In the genomic region with DNA sequence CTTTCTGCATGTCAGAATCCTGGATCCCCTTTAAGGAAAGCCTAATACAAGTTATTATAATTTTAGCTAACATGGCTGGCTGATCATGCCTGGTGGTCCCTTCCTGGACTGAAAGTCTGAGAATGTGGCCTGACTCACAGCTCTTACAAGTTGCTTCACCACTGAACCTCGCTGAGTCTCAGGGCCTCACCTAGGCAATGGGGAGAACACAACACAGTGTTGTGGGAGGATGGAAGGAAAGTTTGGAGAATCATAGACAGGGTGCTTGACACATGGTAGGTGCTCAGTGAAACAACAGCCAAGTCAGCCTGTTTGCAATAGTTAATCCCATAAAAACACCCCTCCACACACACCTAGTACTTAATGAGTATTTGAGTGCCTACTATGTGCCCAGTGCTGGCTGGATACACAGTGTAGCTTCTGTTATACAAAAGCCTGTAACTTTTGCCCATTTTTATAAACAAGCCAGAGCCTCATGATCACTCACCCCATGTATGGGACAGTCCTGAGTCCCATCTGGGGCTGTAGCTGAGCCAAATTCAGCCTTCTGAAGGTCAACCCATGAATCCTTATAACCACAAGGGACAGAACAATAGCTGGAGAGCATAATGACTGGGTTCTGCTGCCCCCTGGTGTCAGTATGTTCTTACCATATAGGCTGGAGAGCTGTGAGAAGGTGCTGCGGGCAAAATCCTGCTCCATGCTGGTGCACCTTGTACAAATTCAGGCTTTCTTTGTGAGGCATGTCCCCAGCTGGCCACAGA, we compare ENCODE assay signal across 8 cellular contexts. TPM values are rescaled to one million over a fixed set of nuclear protein-coding genes. Genes with fewer than 3 reads are reported as not detected.
A peak's percentile ranks its signal among the peaks of the same experiment; 100 is the strongest.
DNase-seq lines count a peak whose midpoint lies in the region; ATAC-seq and TF ChIP-seq lines count a peak whose summit lies in the region.

No MANE protein-coding gene starts in this region.

- no CpG with 5 or more reads among the region's 2 CpGs for WGBS in neuronal stem cell (ENCODE audit: extremely low coverage in 2 of 2, insufficient read length in 2 of 2, insufficient replicate concordance in 1 of 2), 2 donors

- H3K79me1 ChIP-seq in neuronal stem cell (ENCODE audit: low read depth, low read length), result no peaks in the 10 kb centered on the region

- intact Hi-C loops in activated T-helper 2 cell treated with anti-CD3 and anti-CD28 coated beads, Interferon-gamma antibody, Interleukin-2, Interleukin-4, amounts not matched to agents 10 μg/mL and 5 μg/mL and 100 μg/mL, durations not matched to agents 14 hours and 24 hours and 36 hours (cut with micrococcal nuclease), result loop anchor here (1.0 to 2.0 kb wide), 5 partner anchors 55 to 585 kb away; partner anchors contain the start of gene FNIP1

- H4K20me1 ChIP-seq in DND-41 (ENCODE audit: insufficient read depth, low read length), result no peaks in the 10 kb centered on the region; the same call in none of the 2 replicates

- ATAC-seq in DND-41 (ENCODE audit: insufficient read depth, low read depth), result peak; percentile 87
- ATAC-seq in GM21619 (IDR thresholded peaks at IDR 0.05; ENCODE audit: unreplicated experiment), result peak; percentile 79

- no peak overlapping the region for H2BK120ac ChIP-seq in neuronal stem cell (ENCODE audit: low read depth, low read length)

- H2AFZ ChIP-seq in DND-41 (ENCODE audit: low read depth, low read length), result no peak overlapping the region
- no peak overlapping the region for H2AFZ ChIP-seq in neuronal stem cell (ENCODE audit: low read length)

- no peak overlapping the region for H3K23ac ChIP-seq in neuronal stem cell (ENCODE audit: low read depth, low read length, poor library complexity)

- H2BK5ac ChIP-seq in neuronal stem cell (ENCODE audit: low read length), result no peak overlapping the region

- no peak overlapping the region for H3K4ac ChIP-seq in neuronal stem cell (ENCODE audit: low read length)

- H3K27me3 ChIP-seq in DND-41 (ENCODE audit: insufficient read depth, low read length, poor library complexity) (no peaks in the 10 kb centered on the region), neuronal stem cell (ENCODE audit: control insufficient read depth in 3 of 3, insufficient read depth in 3 of 3, low read depth in 1 of 3, low read length in 3 of 3) (peaks cover 4 to 39% (median 33%) of the 10 kb centered on the region in 3 experiments)

- no peak overlapping the region for H2BK15ac ChIP-seq in neuronal stem cell (ENCODE audit: low read length)

- no peak overlapping the region for H4K91ac ChIP-seq in neuronal stem cell (ENCODE audit: low read depth, low read length, poor library complexity)

- peak; percentile 73 for DNase-seq in DND-41
- peak; percentile 78 to 88 for DNase-seq in Kasumi-1 (lab: John Stamatoyannopoulos, UW)
- peak; percentile 66 to 71 for DNase-seq in SHP77 (lab: John Stamatoyannopoulos, UW)
- DNase-seq in activated T-helper 2 cell treated with anti-CD3 and anti-CD28 coated beads, Interferon-gamma antibody, Interleukin-2, Interleukin-4, amounts not matched to agents 10 μg/mL and 5 μg/mL and 100 μg/mL, durations not matched to agents 14 hours and 24 hours and 36 hours (ENCODE audit: low spot score), result peak; percentile 64
- peak; percentile 78 for DNase-seq in fibroblast of the conjunctiva (ENCODE audit: low read depth)
- peak; percentile 70 for DNase-seq in neuronal stem cell (ENCODE audit: low spot score)

- H3K9me3 ChIP-seq in DND-41 (ENCODE audit: insufficient read depth, low read length, severe bottlenecking), result no peaks in the 10 kb centered on the region
- H3K9me3 ChIP-seq in neuronal stem cell (replicated peaks in 1 of 2; ENCODE audit: control insufficient read depth in 2 of 2, insufficient read depth in 1 of 2, low read depth in 1 of 2, low read length in 2 of 2), result no peaks in the 10 kb centered on the region

- no peak overlapping the region for H3K18ac ChIP-seq in neuronal stem cell (ENCODE audit: low read length)

- H3K36me3 ChIP-seq in DND-41 (ENCODE audit: insufficient read depth, low read length), result no peaks in the 10 kb centered on the region
- no peaks in the 10 kb centered on the region for H3K36me3 ChIP-seq in neuronal stem cell (replicated peaks in 1 of 2; ENCODE audit: control insufficient read depth in 2 of 2, insufficient read depth in 2 of 2, low read length in 2 of 2)

- H2BK12ac ChIP-seq in neuronal stem cell (ENCODE audit: low read length), result no peak overlapping the region

- H3K4me1 ChIP-seq in DND-41 (ENCODE audit: insufficient read depth, low read length) (no peaks in the 10 kb centered on the region), neuronal stem cell (ENCODE audit: control insufficient read depth in 2 of 2, insufficient read depth in 1 of 2, low read depth in 1 of 2, low read length in 2 of 2) (peaks cover 10 to 13% of the 10 kb centered on the region in 2 donors)

- H3K9me3 Mint-ChIP-seq in activated T-helper 2 cell treated with anti-CD3 and anti-CD28 coated beads, Interferon-gamma antibody, Interleukin-2, Interleukin-4, amounts not matched to agents 10 μg/mL and 5 μg/mL and 100 μg/mL, durations not matched to agents 14 hours and 24 hours and 36 hours, result no peaks in the 10 kb centered on the region

- H3K14ac ChIP-seq in neuronal stem cell (ENCODE audit: low read length), result no peak overlapping the region

- TF ChIP-seq CTCF in DND-41 (IDR thresholded peaks at IDR 0.05; ENCODE audit: borderline replicate concordance, extremely low read depth, low read length, poor library complexity, severe bottlenecking), result peak; percentile 79

- H2AK5ac ChIP-seq in neuronal stem cell (ENCODE audit: low read depth, low read length), result no peak overlapping the region

- no peaks in the 10 kb centered on the region for H3K79me2 ChIP-seq in DND-41 (ENCODE audit: insufficient read depth, low read length)

- peaks cover 3% of the 10 kb centered on the region for H3K36me3 Mint-ChIP-seq in activated T-helper 2 cell treated with anti-CD3 and anti-CD28 coated beads, Interferon-gamma antibody, Interleukin-2, Interleukin-4, amounts not matched to agents 10 μg/mL and 5 μg/mL and 100 μg/mL, durations not matched to agents 14 hours and 24 hours and 36 hours (ENCODE audit: low read depth)

- H3K27ac ChIP-seq in DND-41 (ENCODE audit: low read length) (no peak overlapping the region), neuronal stem cell (replicated peaks; ENCODE audit: low read length) (no peak overlapping the region), temporal lobe (ENCODE audit: low read depth, low read length) (peak overlapping the region; percentile 48)

- no peak overlapping the region for H3K4me3 Mint-ChIP-seq in activated T-helper 2 cell treated with anti-CD3 and anti-CD28 coated beads, Interferon-gamma antibody, Interleukin-2, Interleukin-4, amounts not matched to agents 10 μg/mL and 5 μg/mL and 100 μg/mL, durations not matched to agents 14 hours and 24 hours and 36 hours (ENCODE audit: low read depth)

- H3K4me2 ChIP-seq in DND-41 (ENCODE audit: insufficient read depth, low read length), result no peak overlapping the region
- no peak overlapping the region for H3K4me2 ChIP-seq in neuronal stem cell (ENCODE audit: insufficient read depth, low read length, poor library complexity, severe bottlenecking)

- no peak overlapping the region for H3K9ac ChIP-seq in DND-41 (ENCODE audit: low read depth, low read length)
- no peak overlapping the region for H3K9ac ChIP-seq in neuronal stem cell (ENCODE audit: low read depth, low read length, poor library complexity)

- H3K4me3 ChIP-seq in DND-41 (ENCODE audit: low read depth in 1 of 2, low read length in 2 of 2) (no peak overlapping the region), neuronal stem cell (ENCODE audit: low read length in 2 of 2) (no peak overlapping the region)

- H3K4me1 Mint-ChIP-seq in activated T-helper 2 cell treated with anti-CD3 and anti-CD28 coated beads, Interferon-gamma antibody, Interleukin-2, Interleukin-4, amounts not matched to agents 10 μg/mL and 5 μg/mL and 100 μg/mL, durations not matched to agents 14 hours and 24 hours and 36 hours (ENCODE audit: low read depth), result peaks cover 34% of the 10 kb centered on the region

- H3K27me3 Mint-ChIP-seq in activated T-helper 2 cell treated with anti-CD3 and anti-CD28 coated beads, Interferon-gamma antibody, Interleukin-2, Interleukin-4, amounts not matched to agents 10 μg/mL and 5 μg/mL and 100 μg/mL, durations not matched to agents 14 hours and 24 hours and 36 hours (ENCODE audit: low read depth), result peaks cover 31% of the 10 kb centered on the region

- H4K8ac ChIP-seq in neuronal stem cell (ENCODE audit: low read depth, low read length), result no peak overlapping the region

- no peak overlapping the region for H3K27ac Mint-ChIP-seq in activated T-helper 2 cell treated with anti-CD3 and anti-CD28 coated beads, Interferon-gamma antibody, Interleukin-2, Interleukin-4, amounts not matched to agents 10 μg/mL and 5 μg/mL and 100 μg/mL, durations not matched to agents 14 hours and 24 hours and 36 hours

RNA-seq across cellular contexts. Expression of gene ACSL6, which starts 3.9 kb away (rescaled TPM):
- 27.7 and 34.0 TPM in 2 replicates for total RNA-seq in activated T-helper 2 cell treated with anti-CD3 and anti-CD28 coated beads, Interferon-gamma antibody, Interleukin-2, Interleukin-4, amounts not matched to agents 10 μg/mL and 5 μg/mL and 100 μg/mL, durations not matched to agents 14 hours and 24 hours and 36 hours
- polyA plus RNA-seq in neuronal stem cell (2013, experiment 1 of 2), result 0.04 TPM
- polyA plus RNA-seq in neuronal stem cell (2013, experiment 2 of 2), result 0.07 TPM
- total RNA-seq in temporal lobe, result 30.0 TPM

RNA-seq across cellular contexts. Expression of gene IL3, which starts 52.9 kb away (rescaled TPM):
- 140 and 142 TPM in 2 replicates for total RNA-seq in activated T-helper 2 cell treated with anti-CD3 and anti-CD28 coated beads, Interferon-gamma antibody, Interleukin-2, Interleukin-4, amounts not matched to agents 10 μg/mL and 5 μg/mL and 100 μg/mL, durations not matched to agents 14 hours and 24 hours and 36 hours
- not detected for polyA plus RNA-seq in neuronal stem cell (2013, experiment 1 of 2)
- not detected for polyA plus RNA-seq in neuronal stem cell (2013, experiment 2 of 2)
- not detected for total RNA-seq in temporal lobe

Comparison
In these comparisons a context has a peak if more than half of its experiments do, and no peak if none do; other contexts are left out.
1. RNA of gene IL3, which starts 52.9 kb away (total RNA-seq): 140 to 142 TPM in activated T-helper 2 cell treated with anti-CD3 and anti-CD28 coated beads, Interferon-gamma antibody, Interleukin-2, Interleukin-4, amounts not matched to agents 10 μg/mL and 5 μg/mL and 100 μg/mL, durations not matched to agents 14 hours and 24 hours and 36 hours; not detected in temporal lobe (single experiment); every median in the first group is over 100 times any median in the second.
2. Peak in every context shown above with its lines, with median percentiles within 50 percentile points of each other: DNase-seq.